32 cellular contexts compared by ENCODE assay signal in genomic region chr2:146351689-146352088, GRCh38.
A peak's percentile ranks its signal among the peaks of the same experiment; 100 is the strongest.
DNase-seq lines count a peak whose midpoint lies in the region; ATAC-seq, FAIRE-seq and TF ChIP-seq lines count a peak whose summit lies in the region.
"Had no signal": no experiment of that assay in that cellular context is flagged by ENCODE, and none has a peak within 500 bp of the region (broad histone marks: within the 10 kb centered on the region; RNA-seq: fewer than 3 reads in every experiment).

No MANE protein-coding gene starts in this region.

- no peak for TF ChIP-seq EP300 in GM12878 (IDR thresholded peaks at IDR 0.05; ENCODE audit: borderline replicate concordance in 1 of 2, control insufficient read depth in 1 of 2, low read depth in 2 of 2, low read length in 2 of 2)

- 0 out of 2 replicates have a peak, but pooled peaks cover 4% of the 10 kb centered on the region for H3K9me2 ChIP-seq in GM23338 (ENCODE audit: insufficient read depth)

- H3K27me3 Mint-ChIP-seq in GM23338 (ENCODE audit: insufficient read depth, low read depth, poor library complexity): no peaks in the 10 kb centered on the region
- H3K27me3 Mint-ChIP-seq: CD4-positive, alpha-beta memory T cell; CD4-positive, alpha-beta T cell; CD4-positive, CD25-positive, alpha-beta regulatory T cell; CD8-positive, alpha-beta memory T cell had no signal

- DNase-seq in GM23338 (ENCODE audit: low spot score) (no peak), GM12878 (ENCODE audit: low read depth, low spot score) (no peak), SKM-1 (lab: John Stamatoyannopoulos, UW; ENCODE audit: unreplicated experiment) (no peak), RWPE1 (ENCODE audit: low spot score) (no peak)
- DNase-seq: 8988T; ACHN; AML-193; BE2C; C1 segment of cervical spinal cord; Caco-2; Calu3; CD4-positive, alpha-beta T cell; CD4-positive, CD25-positive, alpha-beta regulatory T cell; CD8-positive, alpha-beta memory T cell; CD8-positive, alpha-beta T cell; COR-L47; DMS 273 treated with DMSO at 0.1 percent for 48 hours; DMS153; DMS53; DMS79; DMS79 treated with DMSO at 0.1 percent for 48 hours; DND-41; EL had no signal

- H3K4me3 ChIP-seq in GM23338 (no peak overlapping the region), GM12878 (no peak overlapping the region)
- H3K4me3 ChIP-seq: A549; BLaER1; BLaER1 treated with 17β-estradiol and CSF1 and Interleukin-3, amounts not matched to agents 10 nM and 100 nM had no signal

- no peaks in the 10 kb centered on the region for H3K4me1 Mint-ChIP-seq in GM23338
- H3K4me1 Mint-ChIP-seq: B cell; CD14-positive monocyte; CD4-positive, alpha-beta memory T cell; CD4-positive, CD25-positive, alpha-beta regulatory T cell; CD8-positive, alpha-beta memory T cell had no signal

- H3K79me2 ChIP-seq in GM23338 (replicated peaks; ENCODE audit: insufficient read depth) (no peaks in the 10 kb centered on the region), GM12878 (ENCODE audit: control insufficient read depth, insufficient read depth, low read length) (no peaks in the 10 kb centered on the region)

- no peaks in the 10 kb centered on the region for H3K27me3 ChIP-seq in GM23338 (ENCODE audit: insufficient read depth)
- H3K27me3 ChIP-seq in GM12878 (replicated peaks in 1 of 2; ENCODE audit: control insufficient read depth in 2 of 2, insufficient read depth in 2 of 2, low read length in 1 of 2): no peaks in the 10 kb centered on the region
- H3K27me3 ChIP-seq: BE2C; BLaER1; BLaER1 treated with 17β-estradiol and CSF1 and Interleukin-3, amounts not matched to agents 10 nM and 100 nM had no signal

- H3K9ac ChIP-seq in GM12878 (ENCODE audit: control insufficient read depth, insufficient read depth, low read length): no peak overlapping the region
- H3K9ac ChIP-seq: BLaER1; BLaER1 treated with 17β-estradiol and CSF1 and Interleukin-3, amounts not matched to agents 10 nM and 100 nM had no signal

- H4K20me1 ChIP-seq in GM23338 (replicated peaks; ENCODE audit: insufficient read depth) (no peaks in the 10 kb centered on the region), GM12878 (ENCODE audit: control insufficient read depth, insufficient read depth) (no peaks in the 10 kb centered on the region)
- H4K20me1 ChIP-seq: BLaER1; BLaER1 treated with 17β-estradiol and CSF1 and Interleukin-3, amounts not matched to agents 10 nM and 100 nM had no signal

- TF ChIP-seq RAD21 in GM12878 (IDR thresholded peaks at IDR 0.05; ENCODE audit: insufficient read depth, low read depth, low read length): no peak

- RAD21 ChIA-PET in GM12878 (lab: Charles Lee; ENCODE audit: unreplicated experiment): no interaction called here

- H3K9me3 ChIP-seq in GM12878 (replicated peaks; ENCODE audit: control insufficient read depth, insufficient read depth, low read length): no peaks in the 10 kb centered on the region
- H3K9me3 ChIP-seq: A549; BE2C; BLaER1; BLaER1 treated with 17β-estradiol and CSF1 and Interleukin-3, amounts not matched to agents 10 nM and 100 nM; Caco-2 had no signal

- no peak overlapping the region for H3K27ac Mint-ChIP-seq in GM23338
- H3K27ac Mint-ChIP-seq: B cell; CD14-positive monocyte; CD4-positive, alpha-beta memory T cell; CD4-positive, alpha-beta T cell; CD4-positive, CD25-positive, alpha-beta regulatory T cell; CD8-positive, alpha-beta T cell had no signal

- no peaks in the 10 kb centered on the region for H3K36me3 Mint-ChIP-seq in GM23338 (ENCODE audit: low read depth)
- H3K36me3 Mint-ChIP-seq: CD14-positive monocyte; CD4-positive, alpha-beta memory T cell; CD4-positive, CD25-positive, alpha-beta regulatory T cell; CD8-positive, alpha-beta memory T cell; CD8-positive, alpha-beta T cell had no signal

- intact Hi-C loops in GM12878 (cut with micrococcal nuclease; ENCODE audit: unreplicated experiment): no loop called here

- TF ChIP-seq CTCF in GM23338 (conservative IDR thresholded peaks at IDR 0.05; ENCODE audit: low read depth in 2 of 2) (no peak), GM12878 (IDR thresholded peaks at IDR 0.05 in 2 of 3, conservative IDR thresholded peaks at IDR 0.05 in 1 of 3; ENCODE audit: control insufficient read depth in 2 of 3, extremely low read depth in 1 of 3, insufficient read depth in 1 of 3, low read depth in 3 of 3, low read length in 3 of 3) (no peak), RWPE1 (conservative IDR thresholded peaks at IDR 0.05; ENCODE audit: low read depth) (no peak)

- H3K36me3 ChIP-seq in GM23338 (ENCODE audit: insufficient read depth): no peaks in the 10 kb centered on the region
- no peaks in the 10 kb centered on the region for H3K36me3 ChIP-seq in GM12878 (ENCODE audit: control insufficient read depth in 2 of 2, insufficient read depth in 2 of 2, low read length in 1 of 2)
- H3K36me3 ChIP-seq: BE2C; BLaER1; BLaER1 treated with 17β-estradiol and CSF1 and Interleukin-3, amounts not matched to agents 10 nM and 100 nM had no signal

- SMC1A ChIA-PET in GM12878 (lab: Charles Lee; ENCODE audit: uncharacterized antibody, unreplicated experiment): interaction anchor here (0.7 to 1.1 kb wide), 3 partner anchors 7 to 29 kb away, joined by 3 to 4 read pairs (median 3); no protein-coding TSS in a partner anchor

- no peaks in the 10 kb centered on the region for H3F3A ChIP-seq in GM23338 (replicated peaks; ENCODE audit: low read depth)

- no peaks in the 10 kb centered on the region for H3K9me3 Mint-ChIP-seq in GM23338
- H3K9me3 Mint-ChIP-seq: CD8-positive, alpha-beta T cell had no signal

- BruUV-seq in GM12878 (replicated peaks; lab: Mats Ljungman, UMichigan): no TSS peak

- ATAC-seq in GM23338 (no peak), GM12878 (no peak)
- ATAC-seq: A549; CD8-positive, alpha-beta T cell had no signal

- H3K27ac ChIP-seq in GM23338 (ENCODE audit: low read depth) (no peak overlapping the region), GM12878 (ENCODE audit: control insufficient read depth, insufficient read depth) (no peak overlapping the region), RWPE1 (no peak overlapping the region)
- H3K27ac ChIP-seq: 22Rv1, A549, BLaER1, C4-2B had no signal

- H3K4me1 ChIP-seq in GM23338 (ENCODE audit: insufficient read depth): no peaks in the 10 kb centered on the region
- no peaks in the 10 kb centered on the region for H3K4me1 ChIP-seq in GM12878 (ENCODE audit: control insufficient read depth, insufficient read depth, low read length)
- H3K4me1 ChIP-seq: A549, BE2C, BLaER1, Caco-2 had no signal

- in situ Hi-C loops in GM12878 (cut with MboI): no loop called here

- no peak overlapping the region for H3K4me2 ChIP-seq in GM23338
- H3K4me2 ChIP-seq in GM12878 (ENCODE audit: control insufficient read depth, insufficient read depth): no peak overlapping the region
- H3K4me2 ChIP-seq: A549, BLaER1 had no signal

- CTCF ChIA-PET in GM12878 (lab: Yijun Ruan, JAX): interaction anchor here (0.8 kb wide), 1 partner anchor 9 kb away, joined by 3 read pairs; no protein-coding TSS in a partner anchor
- CTCF ChIA-PET in RWPE1 (lab: Yijun Ruan, JAX): interaction anchor here (0.7 kb wide), 1 partner anchor 43 kb away, joined by 4 read pairs; no protein-coding TSS in a partner anchor

- no peak for TF ChIP-seq POLR2A in GM12878 (IDR thresholded peaks at IDR 0.05; ENCODE audit: low read depth, low read length)

- FAIRE-seq in GM12878 (lab: Jason Lieb, UNC): no peak
- FAIRE-seq: A204.1, A549 had no signal

- POLR2A ChIA-PET in GM12878 (lab: Charles Lee) (no interaction called here), RWPE1 (lab: Yijun Ruan, JAX; ENCODE audit: low non-redundant PET) (no interaction called here)

- H3K4me3 Mint-ChIP-seq in GM23338: no peak overlapping the region
- H3K4me3 Mint-ChIP-seq: B cell; CD14-positive monocyte; CD4-positive, alpha-beta memory T cell; CD4-positive, alpha-beta T cell; CD4-positive, CD25-positive, alpha-beta regulatory T cell; CD8-positive, alpha-beta memory T cell; CD8-positive, alpha-beta T cell had no signal

- H2AFZ ChIP-seq in GM23338 (peak overlapping the region; percentile 30; the same call in 1 of the 2 replicates), GM12878 (ENCODE audit: control insufficient read depth, low read depth, low read length) (no peak overlapping the region)

TF ChIP-seq in GM12878, 131 proteins besides CTCF, POLR2A, EP300 and RAD21:
- TF ChIP-seq MTA2 (IDR thresholded peaks at IDR 0.05; ENCODE audit: low read depth) (peak; percentile 94), DPF2 (IDR thresholded peaks at IDR 0.05) (no peak), IKZF1 (conservative IDR thresholded peaks at IDR 0.05) (0 out of 2 replicates have a peak, but pooled peaks have one; percentile 39)
TF ChIP-seq in GM12878: peak in this region for 2.
